Comparison of ENCODE assay signal across 8 cellular contexts in the genomic region with DNA sequence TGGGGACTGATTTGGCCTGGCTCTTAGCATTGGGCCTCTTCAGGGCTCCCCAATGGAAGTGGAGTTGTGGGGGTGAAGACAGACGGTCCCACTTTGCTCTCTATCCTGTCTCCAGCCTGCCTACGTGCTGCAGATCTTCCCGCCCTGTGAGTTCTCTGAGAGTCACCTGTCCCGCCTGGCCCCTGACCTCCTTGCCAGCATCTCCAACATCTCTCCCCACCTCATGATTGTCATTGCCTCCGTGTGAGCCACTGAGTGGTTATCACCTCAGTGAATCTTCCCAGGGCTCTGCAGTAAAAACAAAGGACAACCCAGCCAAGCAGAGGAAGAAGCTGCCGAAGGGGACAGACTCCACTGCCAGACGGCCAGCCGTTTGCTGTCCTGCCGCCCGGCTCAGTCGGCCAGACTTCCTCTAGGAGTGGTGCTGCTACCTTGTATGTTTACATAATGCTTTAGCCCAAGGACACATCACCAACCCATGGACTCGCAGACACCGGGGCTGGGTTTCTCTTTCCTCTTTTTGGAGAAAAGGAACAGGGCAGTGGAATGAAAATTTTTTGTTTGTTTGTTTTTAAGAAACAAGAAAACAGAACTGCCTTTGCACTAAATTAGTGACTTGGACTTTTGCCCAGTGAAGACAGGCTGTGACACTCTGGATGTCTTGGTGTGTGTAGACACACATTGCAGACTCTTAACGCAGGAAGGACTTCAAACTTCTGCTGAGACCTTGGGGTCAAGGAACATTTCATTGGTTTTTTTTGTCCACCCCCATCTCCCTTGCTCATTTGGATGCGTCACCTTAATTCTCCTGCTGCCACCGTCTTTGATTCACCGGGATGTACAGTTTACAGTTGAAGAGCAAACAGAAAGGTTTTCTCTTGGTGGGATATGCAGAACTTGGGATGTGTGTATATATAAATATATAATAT. TPM values are rescaled to one million over a fixed set of nuclear protein-coding genes. Genes with fewer than 3 reads are reported as not detected.
DNase-seq lines count a peak whose midpoint lies in the region; ATAC-seq and TF ChIP-seq lines count a peak whose summit lies in the region.

No MANE protein-coding gene starts in this region.

- H3K36me3 ChIP-seq in GM23248 (ENCODE audit: low read depth) (peaks cover 30% of the 10 kb centered on the region; the same call in 1 of the 2 replicates), spleen (peaks cover 6 to 100% (median 96%) of the 10 kb centered on the region in 6 donors)

- intact Hi-C loops in spleen (cut with DNase I; ENCODE audit: low total_unique reads) = no loop called here

- no peaks in the 10 kb centered on the region for H3K27me3 Mint-ChIP-seq in activated naive CD8-positive, alpha-beta T cell

- peak overlapping the region; percentile 50 for H3K9ac ChIP-seq in GM23248

- DNase-seq in GM23248 (peak; percentile 67), hepatic stellate cell (ENCODE audit: low spot score) (peak; percentile 75), spleen (no peak), KBM-7 (no peak), GOT3 (lab: John Stamatoyannopoulos, UW) (no peak)

- no peaks in the 10 kb centered on the region for H3K9me2 ChIP-seq in GM23248 (ENCODE audit: insufficient read depth)

- no peaks in the 10 kb centered on the region for H3K27me3 ChIP-seq in GM23248 (replicated peaks; ENCODE audit: insufficient read depth)
- H3K27me3 ChIP-seq in spleen (replicated peaks in 1 of 7) = no peaks in the 10 kb centered on the region

- no peak overlapping the region for H2AFZ ChIP-seq in GM23248

- H3K79me2 ChIP-seq in GM23248 (ENCODE audit: insufficient read depth) = peaks cover 19% of the 10 kb centered on the region; the same call in 1 of the 2 replicates

- H3K36me3 Mint-ChIP-seq in activated naive CD8-positive, alpha-beta T cell = no peaks in the 10 kb centered on the region

- peak overlapping the region; percentile 75 for H3K27ac ChIP-seq in GM23248
- peak overlapping the region in 7 of 8 donors; percentile 2 to 76 (median 35) for H3K27ac ChIP-seq in spleen

- TF ChIP-seq POLR2A in spleen (IDR thresholded peaks at IDR 0.05) = no peak

- peaks cover 4% of the 10 kb centered on the region for H3K4me1 Mint-ChIP-seq in activated naive CD8-positive, alpha-beta T cell (ENCODE audit: low read depth)

- TF ChIP-seq CTCF in spleen (IDR thresholded peaks at IDR 0.05 in 8 of 11, conservative IDR thresholded peaks at IDR 0.05 in 3 of 11) = no peak

- H3K4me2 ChIP-seq in GM23248 (ENCODE audit: unreplicated experiment) = no peak overlapping the region

- ATAC-seq in GM19324 (IDR thresholded peaks at IDR 0.05; ENCODE audit: low FRiP score, unreplicated experiment) = no peak
- no peak for ATAC-seq in activated CD4-positive, CD25-positive, alpha-beta regulatory T cell treated with anti-CD3 and anti-CD28 coated beads, Interleukin-2, amount 50 U/mL, for 24 hours

- H3F3A ChIP-seq in GM23248 (ENCODE audit: insufficient read depth) = peaks cover 28% of the 10 kb centered on the region

- no peaks in the 10 kb centered on the region for H4K20me1 ChIP-seq in GM23248 (ENCODE audit: insufficient read depth)

- H3K9me3 ChIP-seq in GM23248 (ENCODE audit: low read depth) (no peaks in the 10 kb centered on the region), spleen (no peaks in the 10 kb centered on the region)

- in situ Hi-C loops in GM23248 (cut with MboI) = no loop called here
- in situ Hi-C loops in KBM-7 (cut with MboI; ENCODE audit: low pct_unique_long_range_greater_than_20kb, low sequenced_read_pairs) = no loop called here

- H3K4me3 Mint-ChIP-seq in activated naive CD8-positive, alpha-beta T cell = no peak overlapping the region

- H3K4me3 ChIP-seq in GM23248 = peak overlapping the region; percentile 8; the same call in 1 of the 2 replicates
- H3K4me3 ChIP-seq in spleen = no peak overlapping the region

- no peaks in the 10 kb centered on the region for H3K9me3 Mint-ChIP-seq in activated naive CD8-positive, alpha-beta T cell (ENCODE audit: low read depth)

- peak overlapping the region; percentile 84 for H3K27ac Mint-ChIP-seq in activated naive CD8-positive, alpha-beta T cell

- peaks cover 9% of the 10 kb centered on the region for H3K4me1 ChIP-seq in GM23248 (ENCODE audit: insufficient read depth)
- peaks cover 0 to 54% (median 23%) of the 10 kb centered on the region in 6 donors for H3K4me1 ChIP-seq in spleen

- 29 to 36% methylated on average over 17 of the region's 17 CpGs for WGBS in GM23248 (ENCODE audit: low coverage in 1 of 2, low lambda C conversion rate in 2 of 2, missing lambda C conversion rate in 2 of 2), 2 experiments
- 57 to 77% (median 69%) methylated on average over 17 of the region's 17 CpGs for WGBS in spleen, 5 donors

RNA-seq across cellular contexts. Expression of a gene that starts 36.5 kb away (rescaled TPM):
- total RNA-seq in GM23248 (2014; rRNA removed; shearing (Covaris generic)) = 33.2 and 50.7 TPM in 2 replicates
- polyA plus RNA-seq in GM23248 (2016; fragmentation: Nextera tagmentation; extraction: Ambion mirVana) = 20.5 and 25.1 TPM in 2 replicates
- 10 to 100 TPM; 36.8 to 73.4 (median 52.1) TPM for total RNA-seq in spleen
- polyA plus RNA-seq in spleen = 100 to 1,000 TPM in 2 of 3 donors, 10 to 100 TPM in 1; 46.5 to 139 (median 111) TPM

Comparison
In these comparisons a context has a peak if more than half of its experiments do, and no peak if none do; other contexts are left out.
1. DNase-seq: peak in GM23248 (single experiment) and hepatic stellate cell (single experiment); none in spleen (single experiment), KBM-7 (single experiment) and GOT3 (single experiment).